ENCODE assay signal across 9 cellular contexts in genomic region chr14:41607119-41607785, GRCh38. TPM values are rescaled to one million over a fixed set of nuclear protein-coding genes. Genes with fewer than 3 reads are reported as not detected.
A peak's percentile ranks its signal among the peaks of the same experiment; 100 is the strongest.
DNase-seq lines count a peak whose midpoint lies in the region; ATAC-seq and TF ChIP-seq lines count a peak whose summit lies in the region.
"Had no signal": no experiment of that assay in that cellular context is flagged by ENCODE, and none has a peak within 500 bp of the region (broad histone marks: within the 10 kb centered on the region; RNA-seq: fewer than 3 reads in every experiment).

No MANE protein-coding gene starts in this region.

- H3K27me3 Mint-ChIP-seq in activated T-helper 1 cell treated with anti-CD3 and anti-CD28 coated beads, Interleukin-12 subunit alpha, Interleukin-12 subunit beta, Interleukin-2, Interleukin-4 antibody, amounts not matched to agents 30 ng/mL and 10 ng/mL and 1 ng/mL, durations not matched to agents 14 hours and 24 hours and 36 hours (ENCODE audit: insufficient read depth) = peaks cover 78% of the 10 kb centered on the region

- H3K9me3 ChIP-seq in HUES48 (ENCODE audit: control insufficient read depth, insufficient read depth, low read length) = no peaks in the 10 kb centered on the region

- POLR2A ChIA-PET in AG04449 (lab: Yijun Ruan, JAX) = no interaction called here

- CTCF ChIA-PET in AG04449 (lab: Yijun Ruan, JAX) = interaction anchor here (1.3 kb wide), 1 partner anchor 11 kb away, joined by 3 read pairs; no protein-coding TSS in a partner anchor

- DNase-seq in AG04449 (ENCODE audit: low read depth, low spot score) = no peak
- no peak for DNase-seq in activated T-helper 1 cell treated with anti-CD3 and anti-CD28 coated beads, Interleukin-12 subunit alpha, Interleukin-12 subunit beta, Interleukin-2, Interleukin-4 antibody, amounts not matched to agents 30 ng/mL and 10 ng/mL and 1 ng/mL, durations not matched to agents 14 hours and 24 hours and 36 hours (ENCODE audit: low spot score)
- no peak for DNase-seq in stimulated activated effector memory CD8-positive, alpha-beta T cell treated with anti-CD3 and anti-CD28 coated beads, Interleukin-12 subunit alpha, Interleukin-12 subunit beta, amount 100 ng/mL, for 72 hours (ENCODE audit: low spot score in 2 of 2)
- no peak for DNase-seq in NCI-H1930 (lab: John Stamatoyannopoulos, UW)
- DNase-seq in CD1c-positive myeloid dendritic cell (ENCODE audit: extremely low spot score) = no peak

- H3K9me3 Mint-ChIP-seq in activated T-helper 1 cell treated with anti-CD3 and anti-CD28 coated beads, Interleukin-12 subunit alpha, Interleukin-12 subunit beta, Interleukin-2, Interleukin-4 antibody, amounts not matched to agents 30 ng/mL and 10 ng/mL and 1 ng/mL, durations not matched to agents 14 hours and 24 hours and 36 hours = no peaks in the 10 kb centered on the region
- no peaks in the 10 kb centered on the region for H3K9me3 Mint-ChIP-seq in stimulated activated effector memory CD8-positive, alpha-beta T cell treated with anti-CD3 and anti-CD28 coated beads, Interleukin-12 subunit alpha, Interleukin-12 subunit beta, amount 100 ng/mL, for 72 hours
- H3K9me3 Mint-ChIP-seq: activated naive CD4-positive, alpha-beta T cell treated with anti-CD3 and anti-CD28 coated beads, Interleukin-2, amount 50 U/mL, for 72 hours had no signal

- peak overlapping the region; percentile 63 for H3K4me3 Mint-ChIP-seq in activated T-helper 1 cell treated with anti-CD3 and anti-CD28 coated beads, Interleukin-12 subunit alpha, Interleukin-12 subunit beta, Interleukin-2, Interleukin-4 antibody, amounts not matched to agents 30 ng/mL and 10 ng/mL and 1 ng/mL, durations not matched to agents 14 hours and 24 hours and 36 hours
- H3K4me3 Mint-ChIP-seq in stimulated activated effector memory CD8-positive, alpha-beta T cell treated with anti-CD3 and anti-CD28 coated beads, Interleukin-12 subunit alpha, Interleukin-12 subunit beta, amount 100 ng/mL, for 72 hours = peak overlapping the region; percentile 45

- H3K36me3 Mint-ChIP-seq in activated T-helper 1 cell treated with anti-CD3 and anti-CD28 coated beads, Interleukin-12 subunit alpha, Interleukin-12 subunit beta, Interleukin-2, Interleukin-4 antibody, amounts not matched to agents 30 ng/mL and 10 ng/mL and 1 ng/mL, durations not matched to agents 14 hours and 24 hours and 36 hours (ENCODE audit: low read depth) = no peaks in the 10 kb centered on the region
- no peaks in the 10 kb centered on the region for H3K36me3 Mint-ChIP-seq in stimulated activated effector memory CD8-positive, alpha-beta T cell treated with anti-CD3 and anti-CD28 coated beads, Interleukin-12 subunit alpha, Interleukin-12 subunit beta, amount 100 ng/mL, for 72 hours

- H3K27ac Mint-ChIP-seq in activated T-helper 1 cell treated with anti-CD3 and anti-CD28 coated beads, Interleukin-12 subunit alpha, Interleukin-12 subunit beta, Interleukin-2, Interleukin-4 antibody, amounts not matched to agents 30 ng/mL and 10 ng/mL and 1 ng/mL, durations not matched to agents 14 hours and 24 hours and 36 hours = no peak overlapping the region
- H3K27ac Mint-ChIP-seq in stimulated activated effector memory CD8-positive, alpha-beta T cell treated with anti-CD3 and anti-CD28 coated beads, Interleukin-12 subunit alpha, Interleukin-12 subunit beta, amount 100 ng/mL, for 72 hours = no peak overlapping the region
- H3K27ac Mint-ChIP-seq: activated naive CD4-positive, alpha-beta T cell treated with anti-CD3 and anti-CD28 coated beads, Interleukin-2, amount 50 U/mL, for 72 hours had no signal

- H3K36me3 ChIP-seq in HUES48 (ENCODE audit: control insufficient read depth, insufficient read depth, low read length) = no peaks in the 10 kb centered on the region

- peaks cover 80% of the 10 kb centered on the region for H3K27me3 ChIP-seq in HUES48 (ENCODE audit: control insufficient read depth, insufficient read depth, low read length)

- no peak for TF ChIP-seq CTCF in AG04449 (IDR thresholded peaks at IDR 0.05; ENCODE audit: insufficient read depth, low read length, missing control alignments)

- H3K4me3 ChIP-seq in AG04449 (ENCODE audit: low read depth, low read length) (peak overlapping the region; percentile 61), HUES48 (ENCODE audit: low read depth, low read length) (peak overlapping the region; percentile 91), iPS-11a (ENCODE audit: low read depth, low read length) (peak overlapping the region; percentile 85)

- H3K9ac ChIP-seq in HUES48 (ENCODE audit: low read depth, low read length) = no peak overlapping the region

- no peak overlapping the region for H3K27ac ChIP-seq in HUES48 (ENCODE audit: low read depth, low read length)

- H3K4me1 ChIP-seq in HUES48 (ENCODE audit: control insufficient read depth, insufficient read depth, low read length) = peaks cover 47% of the 10 kb centered on the region

- ATAC-seq in stimulated activated effector memory CD8-positive, alpha-beta T cell treated with anti-CD3 and anti-CD28 coated beads, Interleukin-12 subunit alpha, Interleukin-12 subunit beta, amount 100 ng/mL, for 72 hours = no peak
- no peak for ATAC-seq in GM21360 (IDR thresholded peaks at IDR 0.05; ENCODE audit: unreplicated experiment)

- intact Hi-C loops in activated T-helper 1 cell treated with anti-CD3 and anti-CD28 coated beads, Interleukin-12 subunit alpha, Interleukin-12 subunit beta, Interleukin-2, Interleukin-4 antibody, amounts not matched to agents 30 ng/mL and 10 ng/mL and 1 ng/mL, durations not matched to agents 14 hours and 24 hours and 36 hours (cut with micrococcal nuclease) = no loop called here

- no peaks in the 10 kb centered on the region for H3K4me1 Mint-ChIP-seq in activated T-helper 1 cell treated with anti-CD3 and anti-CD28 coated beads, Interleukin-12 subunit alpha, Interleukin-12 subunit beta, Interleukin-2, Interleukin-4 antibody, amounts not matched to agents 30 ng/mL and 10 ng/mL and 1 ng/mL, durations not matched to agents 14 hours and 24 hours and 36 hours (ENCODE audit: low read depth)
- peaks cover 10% of the 10 kb centered on the region for H3K4me1 Mint-ChIP-seq in stimulated activated effector memory CD8-positive, alpha-beta T cell treated with anti-CD3 and anti-CD28 coated beads, Interleukin-12 subunit alpha, Interleukin-12 subunit beta, amount 100 ng/mL, for 72 hours

RNA-seq across cellular contexts. Expression of gene LRFN5, which starts 0.6 kb away (rescaled TPM):
- not detected in 2 replicates for total RNA-seq in activated T-helper 1 cell treated with anti-CD3 and anti-CD28 coated beads, Interleukin-12 subunit alpha, Interleukin-12 subunit beta, Interleukin-2, Interleukin-4 antibody, amounts not matched to agents 30 ng/mL and 10 ng/mL and 1 ng/mL, durations not matched to agents 14 hours and 24 hours and 36 hours
- total RNA-seq: activated naive CD4-positive, alpha-beta T cell treated with anti-CD3 and anti-CD28 coated beads, Interleukin-2, amount 50 U/mL, for 72 hours had no signal
